Comparison of ENCODE assay signal across 9 cellular contexts in the genomic region with DNA sequence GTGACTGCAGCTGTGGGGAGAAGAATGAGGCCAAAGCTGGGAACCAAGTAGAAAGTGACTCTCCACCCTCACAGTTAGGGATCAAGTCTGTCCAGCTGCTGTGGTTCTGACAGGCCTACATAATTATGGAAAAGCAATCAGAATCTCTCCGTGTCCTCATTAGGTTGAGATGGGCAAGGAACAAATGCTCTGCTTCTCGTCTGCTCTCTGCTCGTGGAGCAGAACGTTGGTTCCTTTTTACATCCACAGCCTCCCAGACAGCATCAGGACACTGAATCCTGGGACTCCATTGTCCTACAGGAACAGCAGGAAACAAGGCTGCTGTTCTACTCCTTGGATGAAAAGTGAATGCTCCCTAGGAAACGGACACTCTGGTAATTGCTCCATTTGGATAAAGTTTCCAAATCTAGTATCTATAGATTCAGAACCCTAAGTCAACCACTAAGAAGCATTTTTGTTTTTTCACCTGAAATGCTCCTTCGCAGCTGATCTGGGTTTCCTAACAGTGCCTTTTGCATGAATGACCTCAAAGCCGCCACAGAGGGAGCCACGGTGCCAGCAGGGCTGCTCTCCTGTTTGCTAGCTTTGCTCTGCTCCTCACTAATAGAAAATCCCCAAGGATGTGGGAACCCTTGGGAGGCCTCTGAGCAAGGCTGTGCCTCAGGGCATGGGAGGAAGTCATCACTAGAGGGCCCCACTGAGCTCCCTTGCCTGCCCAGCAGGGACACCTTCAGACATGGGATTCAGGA.
A peak's percentile ranks its signal among the peaks of the same experiment; 100 is the strongest.
DNase-seq lines count a peak whose midpoint lies in the region; ATAC-seq, FAIRE-seq and TF ChIP-seq lines count a peak whose summit lies in the region.
"Had no signal": no experiment of that assay in that cellular context is flagged by ENCODE, and none has a peak within 500 bp of the region (broad histone marks: within the 10 kb centered on the region; RNA-seq: fewer than 3 reads in every experiment).

No MANE protein-coding gene starts in this region.

- 0 out of 2 replicates have a peak overlapping the region, but pooled peaks have one; percentile 48 for H2BK15ac ChIP-seq in H1 (ENCODE audit: low read length)

- peaks cover 3% of the 10 kb centered on the region for H3K4me1 Mint-ChIP-seq in mesothelial cell of epicardium

- H4K91ac ChIP-seq in H1 (replicated peaks; ENCODE audit: insufficient read length, low read length), result no peak overlapping the region

- H3K79me1 ChIP-seq in H1 (ENCODE audit: low read depth, low read length), result no peaks in the 10 kb centered on the region

- CTCF ChIA-PET in PC-3 (lab: Charles Lee), result interaction anchor here (0.6 to 1.6 kb wide), 8 partner anchors 10 to 906 kb away, joined by 3 to 33 read pairs (median 4); no protein-coding TSS in a partner anchor
- CTCF ChIA-PET in H1 (lab: Charles Lee; ENCODE audit: partially characterized antibody), result interaction anchor here (0.5 to 7.2 kb wide), 80 partner anchors 8 to 1308 kb away, joined by 3 to 80 read pairs (median 4); no protein-coding TSS in a partner anchor

- H2BK5ac ChIP-seq in H1 (ENCODE audit: low read depth, low read length), result no peak overlapping the region

- H3K9ac ChIP-seq in DND-41 (ENCODE audit: low read depth, low read length) (no peak overlapping the region), PC-3 (ENCODE audit: low read length) (no peak overlapping the region), H1 (replicated peaks in 1 of 4; ENCODE audit: extremely low read depth in 1 of 4, low read depth in 3 of 4, low read length in 3 of 4) (no peak overlapping the region; a peak in 1 of 7 replicates)

- ATAC-seq in DND-41 (ENCODE audit: insufficient read depth, low read depth), result peak; percentile 70
- peak; percentile 88 for ATAC-seq in PC-3
- ATAC-seq in HG03432 (IDR thresholded peaks at IDR 0.05; ENCODE audit: unreplicated experiment), result no peak

- peaks cover 11% of the 10 kb centered on the region for H3K27me3 Mint-ChIP-seq in mesothelial cell of epicardium (ENCODE audit: low read depth)

- DNase-seq in DND-41 (peak; percentile 53), HuH-7.5 (ENCODE audit: low spot score) (peak; percentile 50), PC-3 (peak; percentile 91), H1 (ENCODE audit: low read depth in 1 of 2, low spot score in 2 of 2) (peak; percentile 86 to 89), mesothelial cell of epicardium (ENCODE audit: low spot score in 2 of 2, unreplicated experiment in 2 of 2) (peak; percentile 43 to 74), NOMO-1 treated with DMSO at 0.1 percent for 48 hours (lab: John Stamatoyannopoulos, UW; ENCODE audit: unreplicated experiment) (no peak), activated gamma-delta T cell (lab: John Stamatoyannopoulos, UW) (no peak)

- H3K9me3 ChIP-seq in DND-41 (ENCODE audit: insufficient read depth, low read length, severe bottlenecking) (no peaks in the 10 kb centered on the region), PC-3 (ENCODE audit: low read length) (no peaks in the 10 kb centered on the region), H1 (ENCODE audit: insufficient read depth in 2 of 2, low read depth in 1 of 2, low read length in 1 of 2) (no peaks in the 10 kb centered on the region)
- H3K9me3 ChIP-seq: ovary had no signal

- FAIRE-seq in H1 (lab: Jason Lieb, UNC), result peak; percentile 92

- H3K79me2 ChIP-seq in DND-41 (ENCODE audit: insufficient read depth, low read length) (no peaks in the 10 kb centered on the region), PC-3 (ENCODE audit: low read length) (no peaks in the 10 kb centered on the region), H1 (ENCODE audit: control insufficient read depth in 1 of 2, insufficient read depth in 2 of 2, low read length in 2 of 2) (no peaks in the 10 kb centered on the region)

- no peak for TF ChIP-seq POLR2A in H1 (IDR thresholded peaks at IDR 0.05; ENCODE audit: control extremely low read depth in 1 of 2, low read depth in 2 of 2, low read length in 2 of 2)

- H3K4ac ChIP-seq in H1 (replicated peaks; ENCODE audit: insufficient read length, low read depth, low read length), result no peak overlapping the region

- peak; percentile 80 to 89 for TF ChIP-seq RAD21 in H1 (IDR thresholded peaks at IDR 0.05 in 1 of 2, conservative IDR thresholded peaks at IDR 0.05 in 1 of 2; ENCODE audit: low read depth in 2 of 2, low read length in 2 of 2)

- H3K36me3 ChIP-seq in DND-41 (ENCODE audit: insufficient read depth, low read length), result no peaks in the 10 kb centered on the region
- no peaks in the 10 kb centered on the region for H3K36me3 ChIP-seq in PC-3 (ENCODE audit: low read depth, low read length)
- H3K36me3 ChIP-seq in H1 (ENCODE audit: control insufficient read depth in 2 of 4, insufficient read depth in 4 of 4, low read length in 3 of 4), result no peaks in the 10 kb centered on the region
- H3K36me3 ChIP-seq: ovary had no signal

- no peaks in the 10 kb centered on the region; the same call in 1 of the 2 replicates for H3K23me2 ChIP-seq in H1 (ENCODE audit: low read depth, low read length)

- no peak overlapping the region for H3K27ac Mint-ChIP-seq in mesothelial cell of epicardium

- no peak overlapping the region for H2AK5ac ChIP-seq in H1 (ENCODE audit: low read depth, low read length)

- no TSS peak for BruUV-seq in PC-3 (replicated peaks; lab: Mats Ljungman, UMichigan)

- TF ChIP-seq CTCF in DND-41 (IDR thresholded peaks at IDR 0.05; ENCODE audit: borderline replicate concordance, extremely low read depth, low read length, poor library complexity, severe bottlenecking) (peak; percentile 68), PC-3 (conservative IDR thresholded peaks at IDR 0.05; ENCODE audit: low read depth, low read length) (peak; percentile 91), H1 (IDR thresholded peaks at IDR 0.05; ENCODE audit: control extremely low read depth in 1 of 3, insufficient read depth in 1 of 3, low read depth in 1 of 3, low read length in 3 of 3) (peak; percentile 77 to 95 (median 94)), mesothelial cell of epicardium (IDR thresholded peaks at IDR 0.05; ENCODE audit: unreplicated experiment) (peak; percentile 49)

- H3K4me3 ChIP-seq in DND-41 (ENCODE audit: low read depth in 1 of 2, low read length in 2 of 2) (no peak overlapping the region), PC-3 (ENCODE audit: low read length) (no peak overlapping the region), H1 (ENCODE audit: extremely low read depth in 1 of 4, insufficient read depth in 2 of 4, low read depth in 3 of 4, low read length in 4 of 4) (no peak overlapping the region)
- H3K4me3 ChIP-seq: ovary had no signal

- POLR2A ChIA-PET in PC-3 (lab: Charles Lee; ENCODE audit: unreplicated experiment) (no interaction called here), H1 (lab: Charles Lee; ENCODE audit: partially characterized antibody) (interaction anchor here (1.0 to 1.3 kb wide), 3 partner anchors 89 to 212 kb away, joined by 3 to 6 read pairs (median 4); no protein-coding TSS in a partner anchor)

- H4K8ac ChIP-seq in H1 (ENCODE audit: extremely low read depth, insufficient read depth, low read length), result no peak overlapping the region

- H4K5ac ChIP-seq in H1 (ENCODE audit: insufficient read length, low read depth, low read length), result no peak overlapping the region

- no peaks in the 10 kb centered on the region for H3K9me2 ChIP-seq in PC-3 (replicated peaks; ENCODE audit: low read length)

- H3K4me3 Mint-ChIP-seq in mesothelial cell of epicardium, result no peak overlapping the region

- H3K23ac ChIP-seq in H1 (ENCODE audit: insufficient read length), result no peak overlapping the region

- 49% methylated on average over 8 of the region's 8 CpGs; no CpG with 5 or more reads in 1 of the 2 experiments for WGBS in H1 (ENCODE audit: extremely low coverage in 1 of 2, insufficient coverage in 1 of 2, insufficient read length in 1 of 2, insufficient replicate concordance in 2 of 2, low coverage in 1 of 2, low lambda C conversion rate in 2 of 2, missing lambda C conversion rate in 1 of 2), 2 experiments

- H3F3A ChIP-seq in PC-3 (ENCODE audit: low read length, unreplicated experiment), result no peaks in the 10 kb centered on the region

- H2BK12ac ChIP-seq in H1 (ENCODE audit: low read depth, low read length), result no peak overlapping the region; the same call in 1 of the 2 replicates

- no peak overlapping the region for H3K18ac ChIP-seq in H1 (ENCODE audit: extremely low read depth, low read length)

- no peaks in the 10 kb centered on the region for H3K9me3 Mint-ChIP-seq in mesothelial cell of epicardium

- H3K14ac ChIP-seq in H1 (ENCODE audit: insufficient read length), result no peak overlapping the region

- H2AFZ ChIP-seq in DND-41 (ENCODE audit: low read depth, low read length), result no peak overlapping the region
- H2AFZ ChIP-seq in PC-3 (ENCODE audit: low read length), result no peak overlapping the region
- peak overlapping the region; percentile 81; the same call in 1 of the 2 replicates for H2AFZ ChIP-seq in H1 (ENCODE audit: low read length)

- intact Hi-C loops in PC-3 (cut with micrococcal nuclease), result no loop called here

- no peak overlapping the region for H2BK120ac ChIP-seq in H1 (replicated peaks; ENCODE audit: low read depth, low read length)

- H3K27ac ChIP-seq in DND-41 (ENCODE audit: low read length) (no peak overlapping the region), PC-3 (ENCODE audit: low read length) (no peak overlapping the region), H1 (ENCODE audit: low read depth, low read length) (no peak overlapping the region)
- H3K27ac ChIP-seq: ovary had no signal

- H3K56ac ChIP-seq in H1 (replicated peaks; ENCODE audit: insufficient read length, low read depth, low read length), result no peak overlapping the region

- no peaks in the 10 kb centered on the region for H3K36me3 Mint-ChIP-seq in mesothelial cell of epicardium

- no peaks in the 10 kb centered on the region for H4K20me1 ChIP-seq in DND-41 (ENCODE audit: insufficient read depth, low read length)
- no peaks in the 10 kb centered on the region for H4K20me1 ChIP-seq in PC-3 (ENCODE audit: low read length)
- H4K20me1 ChIP-seq in H1 (replicated peaks in 1 of 2; ENCODE audit: control insufficient read depth in 1 of 2, insufficient read depth in 2 of 2, low read length in 2 of 2), result no peaks in the 10 kb centered on the region

- no peak overlapping the region for H3K4me2 ChIP-seq in DND-41 (ENCODE audit: insufficient read depth, low read length)
- no peak overlapping the region for H3K4me2 ChIP-seq in PC-3 (ENCODE audit: low read length)
- H3K4me2 ChIP-seq in H1 (ENCODE audit: insufficient read depth in 1 of 2, low read depth in 2 of 2, low read length in 2 of 2), result no peak overlapping the region

- no peak for TF ChIP-seq EP300 in H1 (IDR thresholded peaks at IDR 0.05; ENCODE audit: borderline replicate concordance in 1 of 2, low read depth in 2 of 2, low read length in 2 of 2)

- H3K4me1 ChIP-seq in DND-41 (ENCODE audit: insufficient read depth, low read length) (peaks cover 8% of the 10 kb centered on the region), PC-3 (ENCODE audit: insufficient read depth, low read length) (no peaks in the 10 kb centered on the region), H1 (replicated peaks in 1 of 4; ENCODE audit: control insufficient read depth in 3 of 4, insufficient read depth in 4 of 4, low read length in 3 of 4) (peaks cover 4 to 8% (median 6%) of the 10 kb centered on the region in 4 experiments; a peak in 5 of 7 replicates)

- no peak overlapping the region; the same call in 1 of the 2 replicates for H2BK20ac ChIP-seq in H1 (ENCODE audit: low read length)

- H3K27me3 ChIP-seq in DND-41 (ENCODE audit: insufficient read depth, low read length, poor library complexity) (no peaks in the 10 kb centered on the region), PC-3 (ENCODE audit: low read length) (peaks cover 15% of the 10 kb centered on the region; the same call in 1 of the 2 replicates), H1 (replicated peaks in 1 of 4; ENCODE audit: control insufficient read depth in 3 of 4, extremely low read depth in 1 of 4, insufficient read depth in 3 of 4, low read length in 3 of 4) (no peaks in the 10 kb centered on the region)
- H3K27me3 ChIP-seq: ovary had no signal

Comparison
In these comparisons a context has a peak if more than half of its experiments do, and no peak if none do; other contexts are left out.
1. DNase-seq: peak in DND-41 (single experiment), HuH-7.5 (single experiment), PC-3 (single experiment), H1 (2 of 2) and mesothelial cell of epicardium (2 of 2); none in NOMO-1 treated with DMSO at 0.1 percent for 48 hours (single experiment) and activated gamma-delta T cell (single experiment).
2. Peak in every context shown above with its lines, with median percentiles within 50 percentile points of each other: CTCF ChIP-seq.